Comparison of ENCODE assay signal across 24 cellular contexts in the genomic region with DNA sequence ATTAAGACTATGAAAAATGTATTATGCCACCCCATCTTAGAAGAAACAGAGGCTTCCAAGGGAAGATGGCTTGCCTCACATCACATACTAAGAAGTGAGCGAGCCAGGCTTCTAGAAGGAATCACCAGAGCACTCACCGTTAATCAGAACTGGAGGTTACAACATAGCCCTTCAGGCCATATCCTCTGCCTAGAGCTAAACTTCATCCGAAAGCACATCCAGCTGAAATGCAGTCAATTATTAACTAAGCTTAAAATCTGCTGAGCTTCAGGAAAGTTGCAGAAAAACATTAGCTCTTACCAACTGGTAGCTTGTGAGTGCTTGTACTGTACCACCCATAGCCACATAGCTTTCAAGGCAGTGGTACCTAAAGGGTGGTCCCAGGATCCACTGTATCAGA.
A peak's percentile ranks its signal among the peaks of the same experiment; 100 is the strongest.
DNase-seq lines count a peak whose midpoint lies in the region; ATAC-seq, FAIRE-seq and TF ChIP-seq lines count a peak whose summit lies in the region.
"Had no signal": no experiment of that assay in that cellular context is flagged by ENCODE, and none has a peak within 500 bp of the region (broad histone marks: within the 10 kb centered on the region; RNA-seq: fewer than 3 reads in every experiment).

No MANE protein-coding gene starts in this region.

- no peaks in the 10 kb centered on the region for H3K36me3 Mint-ChIP-seq in WTC11
- H3K36me3 Mint-ChIP-seq: CD14-positive monocyte had no signal

- H3K27me3 Mint-ChIP-seq in WTC11 (ENCODE audit: low read depth) = no peaks in the 10 kb centered on the region
- H3K27me3 Mint-ChIP-seq: B cell had no signal

- H3K9ac ChIP-seq in endocrine pancreas (ENCODE audit: control insufficient read depth, insufficient read depth, low read length) = no peak overlapping the region

- no peaks in the 10 kb centered on the region for H3K36me3 ChIP-seq in endocrine pancreas (ENCODE audit: control insufficient read depth, insufficient read depth, low read length)
- no peaks in the 10 kb centered on the region for H3K36me3 ChIP-seq in pancreas
- H3K36me3 ChIP-seq: MG63, Peyer's patch, SJCRH30 had no signal

- TF ChIP-seq CTCF in pancreas (IDR thresholded peaks at IDR 0.05) (no peak), WTC11 (IDR thresholded peaks at IDR 0.05) (no peak)

- no peak overlapping the region for H3K27ac ChIP-seq in pancreas
- H3K27ac ChIP-seq: A549, Peyer's patch, SJCRH30 had no signal

- POLR2A ChIA-PET in WTC11 (lab: Charles Lee) = no interaction called here

- CTCF ChIA-PET in WTC11 (lab: Charles Lee) = no interaction called here

- 37% methylated on average over 3 of the region's 3 CpGs for WGBS in pancreas, 2 donors

- ATAC-seq in pancreas (peak in 3 of 4 donors; percentile 67 to 85 (median 78)), HG02759 (IDR thresholded peaks at IDR 0.05; ENCODE audit: unreplicated experiment) (no peak), WTC11 (no peak)
- ATAC-seq: A549 had no signal

- H3K27ac Mint-ChIP-seq in WTC11 = no peak overlapping the region
- H3K27ac Mint-ChIP-seq: B cell, CD14-positive monocyte had no signal

- H3K4me3 ChIP-seq in endocrine pancreas (ENCODE audit: control insufficient read depth, insufficient read depth, low read length) = peak overlapping the region; percentile 17
- no peak overlapping the region for H3K4me3 ChIP-seq in pancreas
- H3K4me3 ChIP-seq: A549, MG63, Peyer's patch, SJCRH30 had no signal

- peaks cover 7% of the 10 kb centered on the region for H3K4me1 Mint-ChIP-seq in WTC11
- H3K4me1 Mint-ChIP-seq: B cell, CD14-positive monocyte had no signal

- peaks cover 5% of the 10 kb centered on the region for H3K4me1 ChIP-seq in endocrine pancreas (ENCODE audit: control insufficient read depth, insufficient read depth, low read length)
- no peaks in the 10 kb centered on the region for H3K4me1 ChIP-seq in pancreas
- H3K4me1 ChIP-seq: A549, Peyer's patch, SJCRH30 had no signal

- no peak overlapping the region for H3K4me3 Mint-ChIP-seq in WTC11
- H3K4me3 Mint-ChIP-seq: B cell, CD14-positive monocyte had no signal

- no peak for FAIRE-seq in pancreas (lab: Jason Lieb, UNC)
- FAIRE-seq: A549, GM12892, GM18507, HTR-8/SVneo had no signal

- peak; percentile 20 for DNase-seq in HuH-7 (ENCODE audit: low spot score)
- peak; percentile 6 for DNase-seq in kidney tubule cell (ENCODE audit: low spot score)
- no peak for DNase-seq in pancreas
- no peak for DNase-seq in NCI-H446 (lab: John Stamatoyannopoulos, UW)
- DNase-seq in WTC11 (ENCODE audit: low spot score) = no peak
- DNase-seq: DMS79 treated with DMSO at 0.1 percent for 48 hours, GOT3, HCEC 1CT, Kasumi-1, MG63, NCI-H1417, NCI-H1694 treated with DMSO at 0.1 percent for 48 hours, NCI-H2081 treated with DMSO at 0.1 percent for 48 hours, NCI-H2171 treated with DMSO at 0.1 percent for 48 hours, Peyer's patch, SJCRH30 had no signal

- no peaks in the 10 kb centered on the region for H3K9me3 Mint-ChIP-seq in WTC11

- intact Hi-C loops in pancreas (cut with DNase I) = no loop called here

- no peaks in the 10 kb centered on the region for H3K27me3 ChIP-seq in endocrine pancreas (ENCODE audit: control insufficient read depth, insufficient read depth, low read length)
- H3K27me3 ChIP-seq in pancreas = no peaks in the 10 kb centered on the region
- H3K27me3 ChIP-seq: Peyer's patch, SJCRH30 had no signal

- H3K9me3 ChIP-seq in endocrine pancreas (ENCODE audit: control insufficient read depth, low read length) (no peaks in the 10 kb centered on the region), pancreas (no peaks in the 10 kb centered on the region)
- H3K9me3 ChIP-seq: A549, MG63, Peyer's patch, SJCRH30 had no signal

TF ChIP-seq in WTC11, 78 proteins besides CTCF, POLR2A, EP300 and RAD21 (continues in another document):
- TF ChIP-seq SMAD3 (CRISPR knock-in tag; IDR thresholded peaks at IDR 0.05; ENCODE audit: borderline replicate concordance) = no peak
- TF ChIP-seq, protein P1, sequence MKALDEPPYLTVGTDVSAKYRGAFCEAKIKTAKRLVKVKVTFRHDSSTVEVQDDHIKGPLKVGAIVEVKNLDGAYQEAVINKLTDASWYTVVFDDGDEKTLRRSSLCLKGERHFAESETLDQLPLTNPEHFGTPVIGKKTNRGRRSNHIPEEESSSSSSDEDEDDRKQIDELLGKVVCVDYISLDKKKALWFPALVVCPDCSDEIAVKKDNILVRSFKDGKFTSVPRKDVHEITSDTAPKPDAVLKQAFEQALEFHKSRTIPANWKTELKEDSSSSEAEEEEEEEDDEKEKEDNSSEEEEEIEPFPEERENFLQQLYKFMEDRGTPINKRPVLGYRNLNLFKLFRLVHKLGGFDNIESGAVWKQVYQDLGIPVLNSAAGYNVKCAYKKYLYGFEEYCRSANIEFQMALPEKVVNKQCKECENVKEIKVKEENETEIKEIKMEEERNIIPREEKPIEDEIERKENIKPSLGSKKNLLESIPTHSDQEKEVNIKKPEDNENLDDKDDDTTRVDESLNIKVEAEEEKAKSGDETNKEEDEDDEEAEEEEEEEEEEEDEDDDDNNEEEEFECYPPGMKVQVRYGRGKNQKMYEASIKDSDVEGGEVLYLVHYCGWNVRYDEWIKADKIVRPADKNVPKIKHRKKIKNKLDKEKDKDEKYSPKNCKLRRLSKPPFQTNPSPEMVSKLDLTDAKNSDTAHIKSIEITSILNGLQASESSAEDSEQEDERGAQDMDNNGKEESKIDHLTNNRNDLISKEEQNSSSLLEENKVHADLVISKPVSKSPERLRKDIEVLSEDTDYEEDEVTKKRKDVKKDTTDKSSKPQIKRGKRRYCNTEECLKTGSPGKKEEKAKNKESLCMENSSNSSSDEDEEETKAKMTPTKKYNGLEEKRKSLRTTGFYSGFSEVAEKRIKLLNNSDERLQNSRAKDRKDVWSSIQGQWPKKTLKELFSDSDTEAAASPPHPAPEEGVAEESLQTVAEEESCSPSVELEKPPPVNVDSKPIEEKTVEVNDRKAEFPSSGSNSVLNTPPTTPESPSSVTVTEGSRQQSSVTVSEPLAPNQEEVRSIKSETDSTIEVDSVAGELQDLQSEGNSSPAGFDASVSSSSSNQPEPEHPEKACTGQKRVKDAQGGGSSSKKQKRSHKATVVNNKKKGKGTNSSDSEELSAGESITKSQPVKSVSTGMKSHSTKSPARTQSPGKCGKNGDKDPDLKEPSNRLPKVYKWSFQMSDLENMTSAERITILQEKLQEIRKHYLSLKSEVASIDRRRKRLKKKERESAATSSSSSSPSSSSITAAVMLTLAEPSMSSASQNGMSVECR (CRISPR knock-in tag; IDR thresholded peaks at IDR 0.05; ENCODE audit: borderline replicate concordance) = no peak
- TF ChIP-seq, protein P2, sequence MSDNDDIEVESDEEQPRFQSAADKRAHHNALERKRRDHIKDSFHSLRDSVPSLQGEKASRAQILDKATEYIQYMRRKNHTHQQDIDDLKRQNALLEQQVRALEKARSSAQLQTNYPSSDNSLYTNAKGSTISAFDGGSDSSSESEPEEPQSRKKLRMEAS (CRISPR knock-in tag; IDR thresholded peaks at IDR 0.05) = no peak
- TF ChIP-seq, protein P3, sequence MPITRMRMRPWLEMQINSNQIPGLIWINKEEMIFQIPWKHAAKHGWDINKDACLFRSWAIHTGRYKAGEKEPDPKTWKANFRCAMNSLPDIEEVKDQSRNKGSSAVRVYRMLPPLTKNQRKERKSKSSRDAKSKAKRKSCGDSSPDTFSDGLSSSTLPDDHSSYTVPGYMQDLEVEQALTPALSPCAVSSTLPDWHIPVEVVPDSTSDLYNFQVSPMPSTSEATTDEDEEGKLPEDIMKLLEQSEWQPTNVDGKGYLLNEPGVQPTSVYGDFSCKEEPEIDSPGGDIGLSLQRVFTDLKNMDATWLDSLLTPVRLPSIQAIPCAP (CRISPR knock-in tag; IDR thresholded peaks at IDR 0.05) = no peak
- TF ChIP-seq, protein P4, sequence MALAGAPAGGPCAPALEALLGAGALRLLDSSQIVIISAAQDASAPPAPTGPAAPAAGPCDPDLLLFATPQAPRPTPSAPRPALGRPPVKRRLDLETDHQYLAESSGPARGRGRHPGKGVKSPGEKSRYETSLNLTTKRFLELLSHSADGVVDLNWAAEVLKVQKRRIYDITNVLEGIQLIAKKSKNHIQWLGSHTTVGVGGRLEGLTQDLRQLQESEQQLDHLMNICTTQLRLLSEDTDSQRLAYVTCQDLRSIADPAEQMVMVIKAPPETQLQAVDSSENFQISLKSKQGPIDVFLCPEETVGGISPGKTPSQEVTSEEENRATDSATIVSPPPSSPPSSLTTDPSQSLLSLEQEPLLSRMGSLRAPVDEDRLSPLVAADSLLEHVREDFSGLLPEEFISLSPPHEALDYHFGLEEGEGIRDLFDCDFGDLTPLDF (CRISPR knock-in tag; IDR thresholded peaks at IDR 0.05) = no peak
- TF ChIP-seq, protein P5, sequence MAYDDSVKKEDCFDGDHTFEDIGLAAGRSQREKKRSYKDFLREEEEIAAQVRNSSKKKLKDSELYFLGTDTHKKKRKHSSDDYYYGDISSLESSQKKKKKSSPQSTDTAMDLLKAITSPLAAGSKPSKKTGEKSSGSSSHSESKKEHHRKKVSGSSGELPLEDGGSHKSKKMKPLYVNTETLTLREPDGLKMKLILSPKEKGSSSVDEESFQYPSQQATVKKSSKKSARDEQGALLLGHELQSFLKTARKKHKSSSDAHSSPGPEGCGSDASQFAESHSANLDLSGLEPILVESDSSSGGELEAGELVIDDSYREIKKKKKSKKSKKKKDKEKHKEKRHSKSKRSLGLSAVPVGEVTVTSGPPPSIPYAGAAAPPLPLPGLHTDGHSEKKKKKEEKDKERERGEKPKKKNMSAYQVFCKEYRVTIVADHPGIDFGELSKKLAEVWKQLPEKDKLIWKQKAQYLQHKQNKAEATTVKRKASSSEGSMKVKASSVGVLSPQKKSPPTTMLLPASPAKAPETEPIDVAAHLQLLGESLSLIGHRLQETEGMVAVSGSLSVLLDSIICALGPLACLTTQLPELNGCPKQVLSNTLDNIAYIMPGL (CRISPR knock-in tag; IDR thresholded peaks at IDR 0.05) = no peak

Comparison
In these comparisons a context has a peak if more than half of its experiments do, and no peak if none do; other contexts are left out.
1. DNase-seq: peak in HuH-7 (single experiment) and kidney tubule cell (single experiment); none in pancreas (0 of 6), NCI-H446 (0 of 2) and WTC11 (single experiment).
2. ATAC-seq: peak in pancreas (3 of 4); none in HG02759 (single experiment) and WTC11 (single experiment).